In the genomic region with DNA sequence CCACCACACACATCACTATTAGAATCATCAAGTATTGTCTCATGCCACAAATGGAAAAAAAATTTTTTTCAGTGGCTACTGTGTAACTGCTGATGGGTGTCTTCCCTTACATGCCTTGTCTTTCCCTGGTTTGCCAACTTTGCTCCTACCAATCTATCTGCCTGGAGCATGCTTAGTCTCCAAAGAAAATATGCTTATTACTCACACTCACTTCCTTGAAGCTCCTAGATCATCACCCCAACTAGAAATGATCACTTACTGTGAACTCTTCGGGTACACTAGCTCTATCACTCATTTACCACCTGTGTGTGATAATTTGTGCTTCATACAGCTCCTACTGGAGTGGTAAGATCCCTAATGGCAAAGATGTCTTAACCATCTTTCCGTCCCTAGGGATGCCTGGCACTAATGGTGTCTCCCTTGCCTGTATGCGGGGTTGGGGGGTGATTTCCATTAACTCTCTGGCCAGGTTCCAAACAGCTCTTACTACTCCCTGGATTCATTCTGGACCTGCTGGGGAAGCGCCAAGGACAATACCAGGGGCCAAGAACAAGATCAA, we compare ENCODE assay signal across 8 cellular contexts. TPM values are rescaled to one million over a fixed set of nuclear protein-coding genes. Genes with fewer than 3 reads are reported as not detected.
DNase-seq lines count a peak whose midpoint lies in the region; ATAC-seq, FAIRE-seq and TF ChIP-seq lines count a peak whose summit lies in the region.

No MANE protein-coding gene starts in this region.

- peak overlapping the region; percentile 86 for H3K27ac Mint-ChIP-seq in osteocyte (ENCODE audit: unreplicated experiment)

- H3K27me3 ChIP-seq in esophagus muscularis mucosa: no peaks in the 10 kb centered on the region

- no peak for TF ChIP-seq EP300 in esophagus muscularis mucosa (IDR thresholded peaks at IDR 0.05)

- peaks cover 0 to 14% (median 7%) of the 10 kb centered on the region in 4 donors for H3K36me3 ChIP-seq in esophagus muscularis mucosa

- H3K4me3 ChIP-seq in AG10803 (ENCODE audit: low read length) (peak overlapping the region; percentile 99), esophagus muscularis mucosa (peak overlapping the region; percentile 75 to 91 (median 86))

- WGBS in esophagus muscularis mucosa: 8% methylated on average over 4 of the region's 4 CpGs

- H3K36me3 Mint-ChIP-seq in osteocyte (ENCODE audit: unreplicated experiment): peaks cover 2% of the 10 kb centered on the region

- peak overlapping the region; percentile 69 to 81 (median 78) for H3K27ac ChIP-seq in esophagus muscularis mucosa (replicated peaks in 1 of 4)

- no peaks in the 10 kb centered on the region for H3K9me3 ChIP-seq in esophagus muscularis mucosa

- TF ChIP-seq POLR2A in esophagus muscularis mucosa (IDR thresholded peaks at IDR 0.05; ENCODE audit: low read depth): no peak

- ATAC-seq in GM21723 (IDR thresholded peaks at IDR 0.05; ENCODE audit: unreplicated experiment) (peak; percentile 9), HG03571 (IDR thresholded peaks at IDR 0.05; ENCODE audit: unreplicated experiment) (no peak)

- peak overlapping the region; percentile 97 for H3K4me3 Mint-ChIP-seq in osteocyte (ENCODE audit: unreplicated experiment)

- H3K9me3 Mint-ChIP-seq in osteocyte (ENCODE audit: unreplicated experiment): no peaks in the 10 kb centered on the region

- DNase-seq in AG10803 (ENCODE audit: low read depth) (peak; percentile 24), RCC 7860 (ENCODE audit: low spot score) (peak; percentile 5), esophagus muscularis mucosa (ENCODE audit: extremely low spot score) (no peak), osteocyte (ENCODE audit: extremely low spot score, unreplicated experiment) (no peak), cerebellar cortex (ENCODE audit: low spot score) (no peak), SHP77 (lab: John Stamatoyannopoulos, UW) (no peak)

- intact Hi-C loops in esophagus muscularis mucosa (cut with DNase I): loop anchor here (2.0 to 10.0 kb wide), 2 partner anchors 27 to 67 kb away; a partner anchor contains a TSS

- FAIRE-seq in RCC 7860 (lab: Jason Lieb, UNC): no peak

- H3K27me3 Mint-ChIP-seq in osteocyte (ENCODE audit: unreplicated experiment): no peaks in the 10 kb centered on the region

- TF ChIP-seq CTCF in AG10803 (conservative IDR thresholded peaks at IDR 0.05; ENCODE audit: low read length) (no peak), esophagus muscularis mucosa (IDR thresholded peaks at IDR 0.05) (no peak), osteocyte (IDR thresholded peaks at IDR 0.05) (no peak)

- H3K4me1 Mint-ChIP-seq in osteocyte (ENCODE audit: unreplicated experiment): peaks cover 23% of the 10 kb centered on the region

- H3K4me1 ChIP-seq in esophagus muscularis mucosa: peaks cover 18 to 40% (median 33%) of the 10 kb centered on the region in 4 donors

RNA-seq across cellular contexts. Expression of a gene that starts 0.8 kb away (rescaled TPM):
- total RNA-seq in esophagus muscularis mucosa: 10 to 100 TPM in 2 of 4 donors, 1 to 10 TPM in 2; 9.5 to 11.4 (median 10.4) TPM
- total RNA-seq in osteocyte: 12.8 and 13.7 TPM in 2 replicates

RNA-seq across cellular contexts. Expression of a gene that starts 27.3 kb away (rescaled TPM):
- total RNA-seq in esophagus muscularis mucosa (1 to 10 TPM; 4.0 to 5.8 (median 4.6) TPM), osteocyte (33.9 and 46.4 TPM in 2 replicates)

Comparison
In these comparisons a context has a peak if more than half of its experiments do, and no peak if none do; other contexts are left out.
1. DNase-seq: peak in AG10803 (single experiment) and RCC 7860 (single experiment); none in esophagus muscularis mucosa (single experiment), osteocyte (single experiment), cerebellar cortex (single experiment) and SHP77 (0 of 2).